In the genomic region with DNA sequence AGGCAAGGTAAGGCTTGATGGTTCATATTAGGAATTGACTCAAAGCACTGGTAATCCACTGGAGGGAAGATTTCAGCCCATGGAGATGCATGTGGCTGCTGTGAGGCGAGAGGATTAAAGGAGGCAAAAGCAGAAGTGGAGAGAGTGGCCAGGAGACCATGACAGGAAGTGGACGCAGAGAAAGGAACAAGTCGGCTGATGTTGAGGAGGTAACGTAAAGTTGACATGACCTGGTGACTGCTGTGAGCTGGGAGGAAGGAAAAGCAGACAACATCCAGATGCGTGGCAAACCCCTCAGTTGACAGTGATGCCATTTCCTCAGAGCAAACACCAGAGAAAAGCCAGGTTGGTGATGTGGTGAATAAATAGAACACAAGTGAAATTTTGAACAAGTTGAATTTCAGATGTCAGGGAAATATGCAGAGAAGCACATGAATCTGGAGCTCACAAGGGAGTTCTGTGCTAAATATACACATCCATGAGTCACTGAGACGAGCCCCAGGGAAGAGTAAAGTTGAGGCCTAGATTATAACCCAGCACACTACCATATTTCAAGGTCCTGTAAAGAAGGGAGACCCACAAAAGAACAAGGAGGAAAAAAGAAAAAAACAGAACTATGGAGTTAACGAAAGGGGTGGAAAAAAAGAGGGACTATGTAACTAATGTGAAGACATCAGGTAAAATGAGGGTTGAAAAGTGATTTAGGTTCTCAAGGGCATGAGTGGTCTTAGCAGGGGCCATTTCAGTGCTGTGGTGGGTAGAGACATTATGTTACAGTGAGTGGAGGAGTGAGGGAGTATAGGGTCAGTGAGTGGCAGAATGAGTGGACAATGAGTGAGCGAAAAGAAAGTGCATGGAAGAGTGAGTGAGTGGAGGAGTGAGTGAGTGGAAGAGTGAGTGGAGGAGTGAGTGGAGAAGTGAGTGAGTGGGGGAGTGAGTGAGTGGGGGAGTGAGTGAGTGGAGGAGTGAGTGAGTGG, we compare ENCODE assay signal across 9 cellular contexts.
DNase-seq lines count a peak whose midpoint lies in the region; ATAC-seq and FAIRE-seq lines count a peak whose summit lies in the region.
"Had no signal": no experiment of that assay in that cellular context is flagged by ENCODE, and none has a peak within 500 bp of the region (broad histone marks: within the 10 kb centered on the region; RNA-seq: fewer than 3 reads in every experiment).

No MANE protein-coding gene starts in this region.

- no peak overlapping the region for H3K18ac ChIP-seq in mesendoderm (ENCODE audit: low read length)

- ATAC-seq in GM19351 (IDR thresholded peaks at IDR 0.05; ENCODE audit: unreplicated experiment) = peak; percentile 57
- peak; percentile 64 for ATAC-seq in HG03095 (IDR thresholded peaks at IDR 0.05; ENCODE audit: unreplicated experiment)

- WGBS in mesendoderm (ENCODE audit: extremely low coverage, insufficient coverage, low lambda C conversion rate) = no CpG with 5 or more reads among the region's 8 CpGs

- H3K36me3 ChIP-seq in skeletal muscle tissue (ENCODE audit: control insufficient read depth in 3 of 3, insufficient read depth in 3 of 3, low read length in 3 of 3) (no peaks in the 10 kb centered on the region), mesendoderm (ENCODE audit: control insufficient read depth, insufficient read depth, low read length) (no peaks in the 10 kb centered on the region)
- H3K36me3 ChIP-seq: pancreas had no signal

- H3K23ac ChIP-seq in mesendoderm (ENCODE audit: low read length) = no peak overlapping the region

- H3K27me3 ChIP-seq in skeletal muscle tissue (ENCODE audit: control insufficient read depth in 3 of 3, insufficient read depth in 3 of 3, low read length in 3 of 3) = peaks cover 0 to 3% (median 0%) of the 10 kb centered on the region in 3 donors
- H3K27me3 ChIP-seq in mesendoderm (ENCODE audit: insufficient read depth, low read length, poor library complexity) = no peaks in the 10 kb centered on the region
- H3K27me3 ChIP-seq: pancreas had no signal

- no peaks in the 10 kb centered on the region for H3K79me1 ChIP-seq in mesendoderm (ENCODE audit: low read length)

- H3K4me2 ChIP-seq in mesendoderm (ENCODE audit: low read length) = no peak overlapping the region

- H4K5ac ChIP-seq in mesendoderm (ENCODE audit: low read length) = no peak overlapping the region

- no peaks in the 10 kb centered on the region for H3K79me2 ChIP-seq in mesendoderm (ENCODE audit: control insufficient read depth, insufficient read depth, low read length)

- no peak overlapping the region for H2BK5ac ChIP-seq in mesendoderm (ENCODE audit: low read length)

- FAIRE-seq in urothelium cell line (lab: Jason Lieb, UNC) = no peak
- FAIRE-seq: pancreas had no signal

- H2BK120ac ChIP-seq in mesendoderm (ENCODE audit: low read depth, low read length) = no peak overlapping the region

- H3K9ac ChIP-seq in skeletal muscle tissue (ENCODE audit: low read depth in 1 of 3, low read length in 3 of 3) = no peak overlapping the region
- no peak overlapping the region for H3K9ac ChIP-seq in mesendoderm (ENCODE audit: low read length)

- H3K27ac ChIP-seq in skeletal muscle tissue (ENCODE audit: low read depth, low read length) = peak overlapping the region; percentile 1
- H3K27ac ChIP-seq in mesendoderm (ENCODE audit: low read depth, low read length) = no peak overlapping the region
- H3K27ac ChIP-seq: pancreas had no signal

- no peak overlapping the region for H3K4ac ChIP-seq in mesendoderm (ENCODE audit: low read depth, low read length)

- no peaks in the 10 kb centered on the region for H3K4me1 ChIP-seq in skeletal muscle tissue (ENCODE audit: control insufficient read depth in 3 of 3, insufficient read depth in 3 of 3, low read length in 3 of 3)
- H3K4me1 ChIP-seq in mesendoderm (ENCODE audit: control insufficient read depth, low read depth, low read length) = peaks cover 17% of the 10 kb centered on the region
- H3K4me1 ChIP-seq: pancreas had no signal

- H4K8ac ChIP-seq in mesendoderm (ENCODE audit: low read depth, low read length) = no peak overlapping the region

- H3K56ac ChIP-seq in mesendoderm (ENCODE audit: low read length) = no peak overlapping the region

- no peaks in the 10 kb centered on the region for H3K9me3 ChIP-seq in skeletal muscle tissue (ENCODE audit: control insufficient read depth in 3 of 3, low read length in 3 of 3)
- H3K9me3 ChIP-seq: pancreas had no signal

- no peak overlapping the region for H2BK15ac ChIP-seq in mesendoderm (replicated peaks; ENCODE audit: low read depth)

- DNase-seq in UCSD-AML1 (lab: John Stamatoyannopoulos, UW; ENCODE audit: unreplicated experiment) = peak; percentile 72
- DNase-seq in mesendoderm = no peak
- no peak for DNase-seq in urothelium cell line (ENCODE audit: low spot score)
- no peak for DNase-seq in NCI-H82 treated with DMSO at 0.1 percent for 48 hours (lab: John Stamatoyannopoulos, UW; ENCODE audit: unreplicated experiment)
- DNase-seq: amniotic stem cell, pancreas had no signal

- no peak overlapping the region for H3K4me3 ChIP-seq in skeletal muscle tissue (ENCODE audit: low read length in 3 of 3)
- H3K4me3 ChIP-seq in mesendoderm (ENCODE audit: low read length) = no peak overlapping the region
- H3K4me3 ChIP-seq: pancreas had no signal

- no peak overlapping the region for H2AK5ac ChIP-seq in mesendoderm (ENCODE audit: low read length)
